Comparison of ENCODE assay signal across 10 cellular contexts in the genomic region with DNA sequence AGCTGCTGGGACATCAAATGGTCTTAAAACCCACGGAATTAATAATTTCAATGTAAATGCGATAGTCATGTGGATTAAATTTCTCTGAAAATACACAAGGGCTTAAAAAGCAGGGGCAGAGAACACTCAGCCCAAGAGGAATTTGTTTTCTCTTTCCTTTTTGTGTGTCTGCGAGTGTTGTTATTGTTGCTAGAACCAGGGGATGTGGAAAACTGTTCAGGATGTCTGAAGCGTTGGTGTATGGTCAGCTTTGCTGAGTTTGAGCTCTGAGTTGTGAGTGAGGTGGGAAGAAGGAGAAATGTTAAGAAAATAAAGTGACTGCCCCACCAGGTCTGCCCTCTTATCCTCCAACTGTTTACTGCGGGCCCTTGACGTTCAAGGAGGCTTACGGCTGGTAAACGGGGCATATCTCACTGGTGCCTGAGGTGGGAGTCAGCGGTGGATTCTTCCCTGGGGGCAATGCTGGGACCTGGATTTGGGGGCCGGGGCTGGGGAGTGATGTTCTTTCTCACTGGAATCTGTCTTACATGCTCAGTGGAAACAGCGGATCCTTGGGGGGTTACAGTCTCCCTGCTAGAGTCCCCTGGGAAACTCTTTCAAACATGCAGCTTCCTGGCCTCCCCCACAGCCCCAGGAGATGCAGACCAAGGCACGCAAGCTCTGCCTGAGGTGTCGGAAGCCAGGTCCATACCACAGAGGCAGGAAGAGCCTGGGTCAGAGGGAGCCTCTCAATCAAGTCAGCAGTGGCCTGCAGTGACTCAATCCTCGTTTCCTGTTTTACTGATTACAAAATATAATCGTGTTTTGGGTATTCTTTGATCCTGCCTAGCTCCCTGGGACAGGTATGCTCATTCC. TPM values are rescaled to one million over a fixed set of nuclear protein-coding genes. Genes with fewer than 3 reads are reported as not detected.
DNase-seq lines count a peak whose midpoint lies in the region; ATAC-seq and TF ChIP-seq lines count a peak whose summit lies in the region.
"Had no signal": no experiment of that assay in that cellular context is flagged by ENCODE, and none has a peak within 500 bp of the region (broad histone marks: within the 10 kb centered on the region; RNA-seq: fewer than 3 reads in every experiment).

No MANE protein-coding gene starts in this region.

- no peak for TF ChIP-seq CTCF in coronary artery (IDR thresholded peaks at IDR 0.05)
- no peak for TF ChIP-seq CTCF in stomach (IDR thresholded peaks at IDR 0.05)

- no peak for ATAC-seq in GM18505 (IDR thresholded peaks at IDR 0.05; ENCODE audit: unreplicated experiment)

- no peak for TF ChIP-seq EP300 in stomach (IDR thresholded peaks at IDR 0.05)

- H3K27ac ChIP-seq in coronary artery = no peak overlapping the region
- no peak overlapping the region for H3K27ac ChIP-seq in stomach
- H3K27ac ChIP-seq: C4-2B, epithelial cell of prostate had no signal

- H3K4me3 ChIP-seq in coronary artery = no peak overlapping the region
- H3K4me3 ChIP-seq in stomach = no peak overlapping the region

- 65 to 75% (median 67%) methylated on average over 14 to 15 of the region's 15 CpGs for WGBS in stomach, 5 donors

- H3K27me3 ChIP-seq in stomach = peaks cover 0 to 22% (median 0%) of the 10 kb centered on the region in 3 donors

- DNase-seq in activated effector memory CD4-positive, alpha-beta T cell treated with anti-CD3 and anti-CD28 coated beads, Interleukin-2, amount 50 U/mL, for 16 hours = peak; percentile 50
- no peak for DNase-seq in activated effector memory CD4-positive, alpha-beta T cell treated with Interleukin-2 at 50 U/mL for 16 hours
- DNase-seq in NCI-H226 = peak; percentile 97
- DNase-seq in coronary artery (ENCODE audit: low spot score) = peak; percentile 46
- peak; percentile 8 for DNase-seq in stomach
- DNase-seq in activated gamma-delta T cell treated with Interleukin-2 at 50 U/mL for 16 hours = no peak
- no peak for DNase-seq in NCI-H2227 (lab: John Stamatoyannopoulos, UW; ENCODE audit: unreplicated experiment)

- peaks cover 0 to 16% (median 0%) of the 10 kb centered on the region in 4 donors for H3K9me3 ChIP-seq in stomach

- TF ChIP-seq POLR2A in stomach (IDR thresholded peaks at IDR 0.05) (no peak), GM18505 (IDR thresholded peaks at IDR 0.05; ENCODE audit: borderline replicate concordance, extremely low read depth, insufficient read depth, insufficient read length) (no peak)

- H3K36me3 ChIP-seq in stomach = no peaks in the 10 kb centered on the region

- intact Hi-C loops in stomach (cut with DNase I; ENCODE audit: low total_unique reads) = loop anchor here (10.0 kb wide), 2 partner anchors 85 to 135 kb away; no protein-coding TSS in a partner anchor

- H3K4me1 ChIP-seq in stomach = no peaks in the 10 kb centered on the region

RNA-seq across cellular contexts. Expression of gene ITGA11, which starts 41.8 kb away (rescaled TPM):
- total RNA-seq in stomach = 10 to 100 TPM in 1 of 5 donors, 1 to 10 TPM in 3, under 1 TPM in 1; 0.58 to 12.1 (median 4.3) TPM
- polyA plus RNA-seq in stomach = under 1 TPM; 0.08 to 1.00 (median 0.92) TPM

Comparison
In these comparisons a context has a peak if more than half of its experiments do, and no peak if none do; other contexts are left out.
1. DNase-seq: peak in activated effector memory CD4-positive, alpha-beta T cell treated with anti-CD3 and anti-CD28 coated beads, Interleukin-2, amount 50 U/mL, for 16 hours (single experiment), NCI-H226 (single experiment), coronary artery (single experiment) and stomach (single experiment); none in activated effector memory CD4-positive, alpha-beta T cell treated with Interleukin-2 at 50 U/mL for 16 hours (single experiment), activated gamma-delta T cell treated with Interleukin-2 at 50 U/mL for 16 hours (single experiment) and NCI-H2227 (single experiment).